8 cellular contexts compared by ENCODE assay signal in genomic region chr1:110339427-110340206, GRCh38. TPM values are rescaled to one million over a fixed set of nuclear protein-coding genes. Genes with fewer than 3 reads are reported as not detected.
DNase-seq lines count a peak whose midpoint lies in the region; ATAC-seq, FAIRE-seq and TF ChIP-seq lines count a peak whose summit lies in the region.

No MANE protein-coding gene starts in this region.

- H3K36me3 ChIP-seq in osteoblast (ENCODE audit: insufficient read depth, low read length) (peaks cover 19% of the 10 kb centered on the region), upper lobe of right lung (peaks cover 39% of the 10 kb centered on the region)

- H3K4me3 ChIP-seq in fibroblast of villous mesenchyme (ENCODE audit: low read depth, low read length), result peak overlapping the region; percentile 99
- H3K4me3 ChIP-seq in osteoblast (ENCODE audit: insufficient read depth, low read length), result peak overlapping the region; percentile 99
- peak overlapping the region; percentile 94 for H3K4me3 ChIP-seq in upper lobe of right lung

- H3K9me3 ChIP-seq in osteoblast (ENCODE audit: low read depth, low read length) (no peaks in the 10 kb centered on the region), upper lobe of right lung (no peaks in the 10 kb centered on the region)

- intact Hi-C loops in upper lobe of right lung (cut with DNase I), result no loop called here

- H3K4me1 ChIP-seq in osteoblast (ENCODE audit: insufficient read depth, low read length) (peaks cover 51% of the 10 kb centered on the region), upper lobe of right lung (peaks cover 55% of the 10 kb centered on the region)

- H4K20me1 ChIP-seq in osteoblast (ENCODE audit: insufficient read depth, low read length), result peaks cover 41% of the 10 kb centered on the region

- peak; percentile 4 for FAIRE-seq in GM19239 (lab: Jason Lieb, UNC)

- peaks cover 71% of the 10 kb centered on the region for H3K4me1 Mint-ChIP-seq in activated T-cell treated with anti-CD3 and anti-CD28 coated beads, Interleukin-2, amount 50 U/mL, for 72 hours (ENCODE audit: low read depth)

- H3K27ac Mint-ChIP-seq in activated T-cell treated with anti-CD3 and anti-CD28 coated beads, Interleukin-2, amount 50 U/mL, for 72 hours, result no peak overlapping the region

- H3K27ac ChIP-seq in osteoblast (ENCODE audit: low read depth, low read length) (peak overlapping the region; percentile 95), upper lobe of right lung (peak overlapping the region; percentile 97)

- H3K27me3 ChIP-seq in osteoblast (ENCODE audit: insufficient read depth, low read length) (no peaks in the 10 kb centered on the region), upper lobe of right lung (no peaks in the 10 kb centered on the region)

- peak overlapping the region; percentile 87 for H3K4me2 ChIP-seq in osteoblast (ENCODE audit: insufficient read depth, low read length)

- no peaks in the 10 kb centered on the region for H3K27me3 Mint-ChIP-seq in activated T-cell treated with anti-CD3 and anti-CD28 coated beads, Interleukin-2, amount 50 U/mL, for 72 hours (ENCODE audit: low read depth)

- H3K4me3 Mint-ChIP-seq in activated T-cell treated with anti-CD3 and anti-CD28 coated beads, Interleukin-2, amount 50 U/mL, for 72 hours, result no peak overlapping the region

- peak overlapping the region; percentile 98 for H2AFZ ChIP-seq in osteoblast (ENCODE audit: low read length)

- TF ChIP-seq CTCF in fibroblast of villous mesenchyme (IDR thresholded peaks at IDR 0.05; ENCODE audit: insufficient read depth, low read depth, low read length) (peak; percentile 59), osteoblast (IDR thresholded peaks at IDR 0.05; ENCODE audit: extremely low read depth, low read depth, low read length) (peak; percentile 45), upper lobe of right lung (IDR thresholded peaks at IDR 0.05) (peak; percentile 29)

- no peaks in the 10 kb centered on the region for H3K9me3 Mint-ChIP-seq in activated T-cell treated with anti-CD3 and anti-CD28 coated beads, Interleukin-2, amount 50 U/mL, for 72 hours

- peaks cover 53% of the 10 kb centered on the region for H3K79me2 ChIP-seq in osteoblast (ENCODE audit: insufficient read depth, low read length)

- peak; percentile 12 to 27 for ATAC-seq in activated T-cell treated with anti-CD3 and anti-CD28 coated beads, Interleukin-2, amount 50 U/mL, for 72 hours (replicated peaks in 1 of 2)
- peak; percentile 0 for ATAC-seq in upper lobe of right lung

- peaks cover 12 to 37% of the 10 kb centered on the region in 2 donors for H3K36me3 Mint-ChIP-seq in activated T-cell treated with anti-CD3 and anti-CD28 coated beads, Interleukin-2, amount 50 U/mL, for 72 hours (ENCODE audit: insufficient read depth in 2 of 2)

- peak; percentile 62 for DNase-seq in AG20443 (ENCODE audit: low spot score)
- peak; percentile 20 for DNase-seq in GM19239 (ENCODE audit: insufficient read length, low spot score)
- peak; percentile 46 for DNase-seq in NCI-H345 (lab: John Stamatoyannopoulos, UW)
- peak; percentile 75 to 78 for DNase-seq in activated T-cell treated with anti-CD3 and anti-CD28 coated beads, Interleukin-2, amount 50 U/mL, for 72 hours
- DNase-seq in fibroblast of villous mesenchyme (ENCODE audit: low read depth), result peak; percentile 59
- peak; percentile 70 for DNase-seq in osteoblast (ENCODE audit: insufficient read length, low spot score, missing footprints)
- DNase-seq in upper lobe of right lung, result peak; percentile 81
- DNase-seq in NCI-H1694 treated with DMSO at 0.1 percent for 48 hours (lab: John Stamatoyannopoulos, UW), result no peak

RNA-seq across cellular contexts. Expression of gene RBM15, which starts 0.4 kb away (rescaled TPM):
- total RNA-seq in activated T-cell treated with anti-CD3 and anti-CD28 coated beads, Interleukin-2, amount 50 U/mL, for 72 hours, result 10 to 100 TPM; 75.0 to 77.8 TPM
- total RNA-seq in fibroblast of villous mesenchyme (42.2 and 54.0 TPM in 2 replicates), osteoblast (30.6 and 38.0 TPM in 2 replicates), upper lobe of right lung (22.1 TPM)

RNA-seq across cellular contexts. Expression of gene SLC16A4, which starts 51.2 kb away (rescaled TPM):
- total RNA-seq in activated T-cell treated with anti-CD3 and anti-CD28 coated beads, Interleukin-2, amount 50 U/mL, for 72 hours, result under 1 TPM; 0.44 to 0.58 TPM
- total RNA-seq in fibroblast of villous mesenchyme, result 73.4 and 241 TPM in 2 replicates
- total RNA-seq in osteoblast, result 76.0 and 90.2 TPM in 2 replicates
- 15.9 TPM for total RNA-seq in upper lobe of right lung

Comparison
In these comparisons a context has a peak if more than half of its experiments do, and no peak if none do; other contexts are left out.
1. RNA of gene SLC16A4, which starts 51.2 kb away (total RNA-seq): 73.4 to 241 TPM in fibroblast of villous mesenchyme, 76.0 to 90.2 TPM in osteoblast and 15.9 TPM in upper lobe of right lung (single experiment); 0.44 to 0.58 TPM in activated T-cell treated with anti-CD3 and anti-CD28 coated beads, Interleukin-2, amount 50 U/mL, for 72 hours; every median in the first group is over 10 times any median in the second.
2. Peak in every context shown above with its lines, with median percentiles within 50 percentile points of each other: H3K4me3 ChIP-seq and CTCF ChIP-seq.